Comparison of ENCODE assay signal across 1 cellular context in the genomic region with DNA sequence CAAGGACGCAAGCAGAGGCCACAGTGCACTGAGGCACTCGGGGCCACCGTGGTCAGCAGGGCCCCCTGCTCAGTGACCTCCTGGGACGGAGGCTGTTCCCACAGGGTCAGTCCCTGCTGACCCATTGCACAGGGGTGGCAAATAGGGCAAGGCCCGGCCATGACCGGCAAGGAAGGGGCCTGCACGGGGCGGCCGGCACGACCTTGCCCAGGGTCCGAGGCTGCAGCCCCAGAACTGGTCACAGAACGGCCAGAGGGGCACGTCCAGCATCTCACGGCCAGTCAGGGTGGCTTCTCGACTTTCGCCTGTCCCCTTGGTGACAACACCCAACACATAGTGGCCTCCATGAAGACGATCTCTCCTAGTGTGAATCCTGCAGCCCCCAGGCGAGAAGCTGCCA.
TF ChIP-seq lines count a peak whose summit lies in the region.

No MANE protein-coding gene starts in this region.

TF ChIP-seq in H1, 55 proteins besides CTCF, POLR2A, EP300 and RAD21 (continued from another document):
- TF ChIP-seq CTBP2 (IDR thresholded peaks at IDR 0.05; ENCODE audit: borderline replicate concordance, insufficient read depth, insufficient read length, low read length), result no peak
- no peak for TF ChIP-seq TAF1 (IDR thresholded peaks at IDR 0.05; ENCODE audit: low read depth, low read length)
- TF ChIP-seq HDAC6 (IDR thresholded peaks at IDR 0.05; ENCODE audit: low read depth, low read length), result no peak
- no peak for TF ChIP-seq KDM5A (IDR thresholded peaks at IDR 0.05; ENCODE audit: low read length)
- TF ChIP-seq MAFK (IDR thresholded peaks at IDR 0.05; ENCODE audit: low read depth, low read length), result no peak
- no peak for TF ChIP-seq SUZ12 (IDR thresholded peaks at IDR 0.05; ENCODE audit: low read length)
- TF ChIP-seq CBX8 (IDR thresholded peaks at IDR 0.05; ENCODE audit: borderline replicate concordance, low read depth, low read length), result no peak
- TF ChIP-seq NANOG (IDR thresholded peaks at IDR 0.05; ENCODE audit: insufficient read depth, low read depth, low read length, poor library complexity, severe bottlenecking), result no peak
- TF ChIP-seq, protein P1, sequence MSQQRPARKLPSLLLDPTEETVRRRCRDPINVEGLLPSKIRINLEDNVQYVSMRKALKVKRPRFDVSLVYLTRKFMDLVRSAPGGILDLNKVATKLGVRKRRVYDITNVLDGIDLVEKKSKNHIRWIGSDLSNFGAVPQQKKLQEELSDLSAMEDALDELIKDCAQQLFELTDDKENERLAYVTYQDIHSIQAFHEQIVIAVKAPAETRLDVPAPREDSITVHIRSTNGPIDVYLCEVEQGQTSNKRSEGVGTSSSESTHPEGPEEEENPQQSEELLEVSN (IDR thresholded peaks at IDR 0.05), result no peak
- no peak for TF ChIP-seq JUND (IDR thresholded peaks at IDR 0.05; ENCODE audit: low read length)
- TF ChIP-seq RFX5 (IDR thresholded peaks at IDR 0.05; ENCODE audit: borderline replicate concordance, low read depth, low read length), result no peak
- TF ChIP-seq POLR2AphosphoS5 (IDR thresholded peaks at IDR 0.05; ENCODE audit: low read depth, low read length), result no peak
- no peak for TF ChIP-seq BRCA1 (IDR thresholded peaks at IDR 0.05; ENCODE audit: low read depth, low read length)
- TF ChIP-seq, protein P2, sequence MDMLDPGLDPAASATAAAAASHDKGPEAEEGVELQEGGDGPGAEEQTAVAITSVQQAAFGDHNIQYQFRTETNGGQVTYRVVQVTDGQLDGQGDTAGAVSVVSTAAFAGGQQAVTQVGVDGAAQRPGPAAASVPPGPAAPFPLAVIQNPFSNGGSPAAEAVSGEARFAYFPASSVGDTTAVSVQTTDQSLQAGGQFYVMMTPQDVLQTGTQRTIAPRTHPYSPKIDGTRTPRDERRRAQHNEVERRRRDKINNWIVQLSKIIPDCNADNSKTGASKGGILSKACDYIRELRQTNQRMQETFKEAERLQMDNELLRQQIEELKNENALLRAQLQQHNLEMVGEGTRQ (IDR thresholded peaks at IDR 0.05; ENCODE audit: low read length), result no peak
